29 cellular contexts compared by ENCODE assay signal in the genomic region with DNA sequence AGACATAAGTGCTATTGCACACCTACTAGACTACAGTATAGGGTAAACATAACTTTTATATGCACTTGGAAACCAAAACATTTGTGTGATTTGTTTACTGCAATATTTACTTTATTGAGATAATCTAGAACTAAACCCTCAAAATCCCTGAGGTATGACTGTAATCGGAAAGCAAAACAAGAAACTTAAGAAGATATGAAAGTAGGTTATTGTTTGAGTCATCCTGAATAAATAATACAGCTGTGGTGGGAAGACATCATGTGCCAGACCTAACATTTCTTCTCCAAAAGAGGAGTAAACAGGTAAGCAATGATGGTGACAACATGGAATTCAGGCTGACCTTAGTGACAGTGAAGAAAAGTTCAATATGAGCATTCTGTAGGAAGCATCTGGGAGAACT.
"Had no signal": no experiment of that assay in that cellular context is flagged by ENCODE, and none has a peak within 500 bp of the region (broad histone marks: within the 10 kb centered on the region; RNA-seq: fewer than 3 reads in every experiment).

No MANE protein-coding gene starts in this region.

- H3K27me3 ChIP-seq: adrenal gland, body of pancreas, cardiac muscle cell, MG63 had no signal

- H3K9ac ChIP-seq: KMS-11 had no signal

- H3K4me2 ChIP-seq: KMS-11 had no signal

- H3K36me3 ChIP-seq: adrenal gland, cardiac muscle cell, MG63 had no signal

- H3K9me3 Mint-ChIP-seq: activated CD4-positive, alpha-beta memory T cell treated with anti-CD3 and anti-CD28 coated beads, Interleukin-2, amount 10 ng/mL, durations not matched to agents 7 days and 5 days; activated naive CD8-positive, alpha-beta T cell treated with anti-CD3 and anti-CD28 coated beads for 36 hours had no signal

- DNase-seq: activated CD4-positive, alpha-beta memory T cell treated with anti-CD3 and anti-CD28 coated beads, Interleukin-2, amount 10 ng/mL, durations not matched to agents 7 days and 5 days; activated CD4-positive, alpha-beta T cell treated with anti-CD3 and anti-CD28 coated beads, Interleukin-2, amount 10 ng/mL, durations not matched to agents 7 days and 5 days; activated CD4-positive, CD25-positive, alpha-beta regulatory T cell treated with anti-CD3 and anti-CD28 coated beads, Interleukin-2, amount 50 U/mL, for 72 hours; activated gamma-delta T cell; activated naive CD4-positive, alpha-beta T cell treated with anti-CD3 and anti-CD28 coated beads for 36 hours; activated naive CD8-positive, alpha-beta T cell treated with anti-CD3 and anti-CD28 coated beads for 36 hours; activated T-cell treated with anti-CD3 and anti-CD28 coated beads for 4 hours; activated T-cell treated with anti-CD3 and anti-CD28 coated beads, Interleukin-2, amount 50 U/mL, for 48 hours; adrenal gland; aorta; body of pancreas; MG63; MV-4-11; NCI-H1092 treated with DMSO at 0.1 percent for 48 hours; NCI-H1417 treated with DMSO at 0.1 percent for 48 hours; NCI-H1694; NCI-H2029; NCI-H2107; NCI-H510A treated with DMSO at 0.1 percent for 48 hours; NCI-H69; NK-92 treated with Interleukin-12 subunit alpha and Interleukin-12 subunit beta, amount 100 ng/mL, for 24 hours; OCI-M1; SHP77 treated with DMSO at 0.1 percent for 48 hours; T-helper 9 cell had no signal

- H3K27me3 Mint-ChIP-seq: activated CD4-positive, alpha-beta memory T cell treated with anti-CD3 and anti-CD28 coated beads, Interleukin-2, amount 10 ng/mL, durations not matched to agents 7 days and 5 days; activated CD4-positive, alpha-beta T cell treated with anti-CD3 and anti-CD28 coated beads, Interleukin-2, amount 10 ng/mL, durations not matched to agents 7 days and 5 days; activated naive CD8-positive, alpha-beta T cell treated with anti-CD3 and anti-CD28 coated beads for 36 hours; activated T-helper 17 cell treated with anti-CD3 and anti-CD28 coated beads, Interleukin-2, amount 50 U/mL, for 72 hours had no signal

- H3K4me3 ChIP-seq: adrenal gland, body of pancreas, cardiac muscle cell, MG63 had no signal

- H3K4me3 Mint-ChIP-seq: activated CD4-positive, alpha-beta memory T cell treated with anti-CD3 and anti-CD28 coated beads, Interleukin-2, amount 10 ng/mL, durations not matched to agents 7 days and 5 days; activated CD4-positive, alpha-beta T cell treated with anti-CD3 and anti-CD28 coated beads, Interleukin-2, amount 10 ng/mL, durations not matched to agents 7 days and 5 days; activated naive CD4-positive, alpha-beta T cell treated with anti-CD3 and anti-CD28 coated beads for 36 hours; activated naive CD8-positive, alpha-beta T cell treated with anti-CD3 and anti-CD28 coated beads for 36 hours; activated T-helper 17 cell treated with anti-CD3 and anti-CD28 coated beads, Interleukin-2, amount 50 U/mL, for 72 hours; T-helper 1 cell treated with Interleukin-12 subunit alpha and Interleukin-12 subunit beta and Interleukin-4 antibody, amounts not matched to agents 30 μg/mL and 1 μg/mL, for 36 hours; WTC11 had no signal

- H3K9me3 ChIP-seq: adrenal gland, body of pancreas, MG63 had no signal

- H3K4me1 Mint-ChIP-seq: activated CD4-positive, alpha-beta memory T cell treated with anti-CD3 and anti-CD28 coated beads, Interleukin-2, amount 10 ng/mL, durations not matched to agents 7 days and 5 days; activated CD4-positive, alpha-beta T cell treated with anti-CD3 and anti-CD28 coated beads, Interleukin-2, amount 10 ng/mL, durations not matched to agents 7 days and 5 days; activated naive CD8-positive, alpha-beta T cell treated with anti-CD3 and anti-CD28 coated beads for 36 hours; activated T-helper 17 cell treated with anti-CD3 and anti-CD28 coated beads, Interleukin-2, amount 50 U/mL, for 72 hours; WTC11 had no signal

- H3K4me1 ChIP-seq: adrenal gland, body of pancreas had no signal

- H3K27ac ChIP-seq: adrenal gland, body of pancreas, cardiac muscle cell, KMS-11 had no signal

- ATAC-seq: activated T-helper 17 cell treated with anti-CD3 and anti-CD28 coated beads, Interleukin-2, amount 50 U/mL, for 72 hours; body of pancreas; WTC11 had no signal

- H3K36me3 Mint-ChIP-seq: activated naive CD8-positive, alpha-beta T cell treated with anti-CD3 and anti-CD28 coated beads for 36 hours; WTC11 had no signal

- H3K27ac Mint-ChIP-seq: activated CD4-positive, alpha-beta memory T cell treated with anti-CD3 and anti-CD28 coated beads, Interleukin-2, amount 10 ng/mL, durations not matched to agents 7 days and 5 days; activated CD4-positive, alpha-beta T cell treated with anti-CD3 and anti-CD28 coated beads, Interleukin-2, amount 10 ng/mL, durations not matched to agents 7 days and 5 days; activated naive CD4-positive, alpha-beta T cell treated with anti-CD3 and anti-CD28 coated beads for 36 hours; activated naive CD8-positive, alpha-beta T cell treated with anti-CD3 and anti-CD28 coated beads for 36 hours; activated T-helper 17 cell treated with anti-CD3 and anti-CD28 coated beads, Interleukin-2, amount 50 U/mL, for 72 hours; T-helper 1 cell treated with Interleukin-12 subunit alpha and Interleukin-12 subunit beta and Interleukin-4 antibody, amounts not matched to agents 30 μg/mL and 1 μg/mL, for 36 hours; WTC11 had no signal
